ENCODE assay signal across 18 cellular contexts in the genomic region with DNA sequence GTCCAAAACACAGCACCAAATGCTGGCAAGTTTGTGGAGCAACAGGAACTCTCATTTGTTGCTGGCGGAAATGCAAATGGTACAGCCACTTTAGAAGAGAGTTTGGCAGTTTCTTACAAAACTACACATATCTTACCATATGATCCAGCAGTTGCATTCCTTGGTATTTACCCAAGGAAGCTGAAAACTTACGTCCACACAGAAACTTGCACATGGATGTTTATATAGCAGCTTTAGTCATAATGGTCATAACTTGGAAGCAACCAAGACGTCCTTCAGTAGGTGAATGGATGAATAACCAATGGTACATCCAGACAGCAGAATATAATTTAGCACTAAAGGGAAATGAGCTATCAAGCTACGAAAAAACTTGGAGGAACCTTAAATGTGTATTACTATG.
DNase-seq lines count a peak whose midpoint lies in the region; FAIRE-seq and TF ChIP-seq lines count a peak whose summit lies in the region.
"Had no signal": no experiment of that assay in that cellular context is flagged by ENCODE, and none has a peak within 500 bp of the region (broad histone marks: within the 10 kb centered on the region; RNA-seq: fewer than 3 reads in every experiment).

No MANE protein-coding gene starts in this region.

- no peak for TF ChIP-seq POLR2A in tibial nerve (IDR thresholded peaks at IDR 0.05)

- H3K36me3 ChIP-seq in fibroblast of lung (ENCODE audit: control insufficient read depth, insufficient read depth, low read length): no peaks in the 10 kb centered on the region
- H3K36me3 ChIP-seq in keratinocyte (ENCODE audit: control insufficient read depth in 2 of 2, extremely low read depth in 1 of 2, insufficient read depth in 2 of 2, low read length in 2 of 2): peaks cover 0 to 3% of the 10 kb centered on the region in 2 experiments
- peaks cover 0 to 11% (median 0%) of the 10 kb centered on the region in 3 donors for H3K36me3 ChIP-seq in tibial nerve
- H3K36me3 ChIP-seq in MG63: no peaks in the 10 kb centered on the region
- H3K36me3 ChIP-seq: SJSA1 had no signal

- dilution Hi-C loops in keratinocyte (cut with MboI; ENCODE audit: extremely low pct_ligation_motif_present, low sequenced_read_pairs): no loop called here

- H3K9me3 ChIP-seq in fibroblast of lung (ENCODE audit: control insufficient read depth, insufficient read depth, low read depth, low read length) (no peaks in the 10 kb centered on the region), keratinocyte (ENCODE audit: control insufficient read depth, low read depth, low read length) (no peaks in the 10 kb centered on the region), tibial nerve (no peaks in the 10 kb centered on the region), MG63 (no peaks in the 10 kb centered on the region)
- H3K9me3 ChIP-seq: SJSA1 had no signal

- H2AFZ ChIP-seq in fibroblast of lung (ENCODE audit: low read length) (no peak overlapping the region), keratinocyte (ENCODE audit: control insufficient read depth, low read length) (no peak overlapping the region)

- peak; percentile 17 for FAIRE-seq in keratinocyte (lab: Jason Lieb, UNC)
- FAIRE-seq: A204.1, GM12878 had no signal

- no peaks in the 10 kb centered on the region for H3K9me1 ChIP-seq in keratinocyte (ENCODE audit: control insufficient read depth, extremely low read depth, insufficient read depth, low read length)

- no peak overlapping the region for H3K4me2 ChIP-seq in fibroblast of lung (ENCODE audit: extremely low read depth, insufficient read depth, low read length)
- H3K4me2 ChIP-seq in keratinocyte (ENCODE audit: control insufficient read depth, extremely low read depth, insufficient read depth, low read depth, low read length): no peak overlapping the region

- DNase-seq in EL (peak; percentile 13), astrocyte of the hippocampus (ENCODE audit: low read depth, low spot score) (peak; percentile 4), fibroblast of lung (ENCODE audit: low read depth in 2 of 2) (peak; percentile 37 to 75), keratinocyte (ENCODE audit: low read depth, low spot score) (no peak), COR-L47 (lab: John Stamatoyannopoulos, UW) (no peak), tibial nerve (ENCODE audit: low spot score in 2 of 2) (no peak), MG63 (no peak)
- DNase-seq in activated CD8-positive, alpha-beta memory T cell treated with anti-CD3 and anti-CD28 coated beads for 24 hours: no peak
- DNase-seq: H9, Kasumi-1, NCI-H1417 treated with DMSO at 0.1 percent for 48 hours, NCI-H187, NCI-H446 treated with DMSO at 0.1 percent for 48 hours, NCI-H526 treated with DMSO at 0.1 percent for 48 hours, OCI-M1 had no signal

- H3K27me3 ChIP-seq in fibroblast of lung (ENCODE audit: control insufficient read depth, insufficient read depth, low read length): no peaks in the 10 kb centered on the region
- H3K27me3 ChIP-seq in keratinocyte (ENCODE audit: control insufficient read depth, extremely low read depth, insufficient read depth, low read length): no peaks in the 10 kb centered on the region
- H3K27me3 ChIP-seq in tibial nerve: no peaks in the 10 kb centered on the region
- peaks cover 1% of the 10 kb centered on the region; the same call in 1 of the 2 replicates for H3K27me3 ChIP-seq in MG63
- H3K27me3 ChIP-seq: SJSA1 had no signal

- H3K27ac ChIP-seq in fibroblast of lung (ENCODE audit: insufficient read depth, low read length) (no peak overlapping the region), keratinocyte (ENCODE audit: control insufficient read depth, insufficient read depth, low read length) (no peak overlapping the region), tibial nerve (no peak overlapping the region)
- H3K27ac ChIP-seq: SJSA1 had no signal

- 83 to 95% methylated on average over 4 of the region's 4 CpGs for WGBS in tibial nerve, 2 donors

- H3K4me1 ChIP-seq in fibroblast of lung (ENCODE audit: control insufficient read depth, extremely low read depth, insufficient read depth, low read length): no peaks in the 10 kb centered on the region
- H3K4me1 ChIP-seq in keratinocyte (ENCODE audit: control insufficient read depth, extremely low read depth, insufficient read depth, low read length): no peaks in the 10 kb centered on the region
- no peaks in the 10 kb centered on the region for H3K4me1 ChIP-seq in tibial nerve
- H3K4me1 ChIP-seq: SJSA1 had no signal

- H4K20me1 ChIP-seq in fibroblast of lung (ENCODE audit: control insufficient read depth, extremely low read depth, insufficient read depth, low read length) (no peaks in the 10 kb centered on the region), keratinocyte (ENCODE audit: control insufficient read depth, extremely low read depth, insufficient read depth, low read length) (no peaks in the 10 kb centered on the region)

- no peak overlapping the region for H3K9ac ChIP-seq in fibroblast of lung (ENCODE audit: insufficient read depth, low read length)
- no peak overlapping the region for H3K9ac ChIP-seq in keratinocyte (ENCODE audit: control insufficient read depth, extremely low read depth, insufficient read depth, low read length)

- H3K4me3 ChIP-seq in fibroblast of lung (replicated peaks in 1 of 4; ENCODE audit: control extremely low read depth in 1 of 4, insufficient read depth in 1 of 4, low read depth in 3 of 4, low read length in 4 of 4): no peak overlapping the region
- H3K4me3 ChIP-seq in keratinocyte (ENCODE audit: control insufficient read depth in 2 of 3, extremely low read depth in 1 of 3, insufficient read depth in 2 of 3, low read depth in 1 of 3, low read length in 3 of 3): no peak overlapping the region
- H3K4me3 ChIP-seq in tibial nerve: no peak overlapping the region
- H3K4me3 ChIP-seq in MG63: no peak overlapping the region
- H3K4me3 ChIP-seq: GM12878, SJSA1 had no signal

- TF ChIP-seq CTCF in fibroblast of lung (conservative IDR thresholded peaks at IDR 0.05 in 1 of 2, IDR thresholded peaks at IDR 0.05 in 1 of 2; ENCODE audit: low read depth in 1 of 2, low read length in 2 of 2) (no peak), keratinocyte (optimal IDR thresholded peaks at IDR 0.05 in 1 of 3, IDR thresholded peaks at IDR 0.05 in 1 of 3, conservative IDR thresholded peaks at IDR 0.05 in 1 of 3; ENCODE audit: extremely low read depth in 1 of 3, insufficient read depth in 2 of 3, low read length in 3 of 3) (no peak), tibial nerve (IDR thresholded peaks at IDR 0.05) (no peak)

- no peak for TF ChIP-seq EP300 in tibial nerve (IDR thresholded peaks at IDR 0.05)

- H3K79me2 ChIP-seq in fibroblast of lung (ENCODE audit: control insufficient read depth, insufficient read depth, low read length): no peaks in the 10 kb centered on the region
- H3K79me2 ChIP-seq in keratinocyte (ENCODE audit: control insufficient read depth, insufficient read depth, low read length): no peaks in the 10 kb centered on the region

Comparison
In these comparisons a context has a peak if more than half of its experiments do, and no peak if none do; other contexts are left out.
1. DNase-seq: peak in EL (single experiment), astrocyte of the hippocampus (single experiment) and fibroblast of lung (2 of 2); none in keratinocyte (single experiment), activated CD8-positive, alpha-beta memory T cell treated with anti-CD3 and anti-CD28 coated beads for 24 hours (single experiment), COR-L47 (single experiment), tibial nerve (0 of 2) and MG63 (single experiment).